8 cellular contexts compared by ENCODE assay signal in the genomic region with DNA sequence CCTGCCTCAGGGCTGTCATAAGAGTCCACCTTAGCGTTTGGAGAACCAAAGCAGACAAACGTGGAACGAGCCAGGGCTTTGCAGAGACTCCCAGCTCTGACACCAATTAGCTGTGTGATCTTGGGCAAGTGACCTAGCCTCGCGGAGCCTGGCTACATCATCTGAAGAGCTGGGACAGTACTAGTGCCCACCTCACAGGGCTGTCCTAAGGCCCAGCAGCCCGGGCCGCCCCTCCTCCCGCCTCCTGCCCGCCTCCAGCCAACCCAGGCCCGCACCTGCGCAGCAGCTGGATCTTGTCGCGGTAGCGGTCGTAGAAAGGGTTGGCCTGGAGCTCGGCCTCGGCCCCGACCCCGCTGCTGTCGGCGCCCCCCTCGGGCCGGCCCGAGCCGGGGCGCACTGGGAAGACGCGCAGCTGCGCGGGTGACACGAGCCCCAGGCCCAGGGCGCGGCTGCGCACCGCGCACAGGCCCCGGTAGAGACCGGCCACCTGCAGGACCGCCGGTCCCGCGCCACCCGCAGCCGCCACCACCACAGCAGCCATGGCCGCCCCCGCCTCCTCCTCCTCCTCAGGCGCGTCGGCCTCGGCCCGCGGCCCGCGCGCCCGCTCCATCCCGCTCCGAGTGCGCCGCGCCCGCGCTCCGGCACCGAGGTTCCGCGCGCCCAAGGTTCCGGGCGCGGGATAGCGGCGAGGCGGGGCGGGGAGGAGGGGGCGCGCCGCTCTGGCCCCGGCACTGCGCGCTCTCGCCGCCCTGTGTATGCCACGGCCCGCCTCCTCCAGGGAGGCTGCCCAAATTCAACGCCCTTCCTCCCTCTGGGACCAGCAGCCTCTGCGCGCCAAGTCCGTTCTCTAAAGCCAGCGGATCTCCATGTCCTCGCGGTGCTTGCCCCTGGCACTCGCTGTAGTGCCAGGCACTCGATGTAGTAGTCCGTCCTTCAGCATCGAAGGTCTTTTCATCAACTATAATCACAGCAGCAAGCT. TPM values are rescaled to one million over a fixed set of nuclear protein-coding genes. Genes with fewer than 3 reads are reported as not detected.
DNase-seq lines count a peak whose midpoint lies in the region; ATAC-seq and TF ChIP-seq lines count a peak whose summit lies in the region.

A gene with protein sequence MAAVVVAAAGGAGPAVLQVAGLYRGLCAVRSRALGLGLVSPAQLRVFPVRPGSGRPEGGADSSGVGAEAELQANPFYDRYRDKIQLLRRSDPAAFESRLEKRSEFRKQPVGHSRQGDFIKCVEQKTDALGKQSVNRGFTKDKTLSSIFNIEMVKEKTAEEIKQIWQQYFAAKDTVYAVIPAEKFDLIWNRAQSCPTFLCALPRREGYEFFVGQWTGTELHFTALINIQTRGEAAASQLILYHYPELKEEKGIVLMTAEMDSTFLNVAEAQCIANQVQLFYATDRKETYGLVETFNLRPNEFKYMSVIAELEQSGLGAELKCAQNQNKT (minus strand): TSS at position 583 of the 979 bp plus-strand sequence. CDS start 42 bp downstream, at position 541.

- intact Hi-C loops in head of caudate nucleus (cut with DNase I) (loop anchor here (10.0 kb wide), 2 partner anchors 53 to 57 kb away; a partner anchor contains a TSS), thyroid gland (cut with DNase I) (no loop called here)

- peak within 1 kb of the TSS; percentile 85 for H3K27ac Mint-ChIP-seq in activated naive CD4-positive, alpha-beta T cell treated with anti-CD3 and anti-CD28 coated beads, Interleukin-2, amount 50 U/mL, for 24 hours
- H3K27ac Mint-ChIP-seq in osteocyte (ENCODE audit: unreplicated experiment) = peak within 1 kb of the TSS; percentile 55

- H3K9me3 Mint-ChIP-seq in activated naive CD4-positive, alpha-beta T cell treated with anti-CD3 and anti-CD28 coated beads, Interleukin-2, amount 50 U/mL, for 24 hours = no peaks in the 10 kb centered on the region
- H3K9me3 Mint-ChIP-seq in osteocyte (ENCODE audit: unreplicated experiment) = no peaks in the 10 kb centered on the region

- no peaks in the 10 kb centered on the region for H3K27me3 Mint-ChIP-seq in activated naive CD4-positive, alpha-beta T cell treated with anti-CD3 and anti-CD28 coated beads, Interleukin-2, amount 50 U/mL, for 24 hours
- H3K27me3 Mint-ChIP-seq in osteocyte (ENCODE audit: unreplicated experiment) = no peaks in the 10 kb centered on the region

- H3K9me3 ChIP-seq in thyroid gland = no peaks in the 10 kb centered on the region

- 3 to 7% methylated on average over 16 to 18 of the region's 96 CpGs for WGBS in thyroid gland, 2 donors

- DNase-seq in DMS79 treated with DMSO at 0.1 percent for 48 hours (lab: John Stamatoyannopoulos, UW) = peak; percentile 63
- peak; percentile 36 to 42 for DNase-seq in Kasumi-1 (lab: John Stamatoyannopoulos, UW)
- DNase-seq in head of caudate nucleus = peak; percentile 36 to 87 (median 76)
- DNase-seq in osteocyte (ENCODE audit: extremely low spot score, unreplicated experiment) = peak; percentile 89
- DNase-seq in thyroid gland = peak; percentile 67 to 68

- H3K36me3 ChIP-seq in thyroid gland = peaks cover 0 to 12% of the 10 kb centered on the region in 2 donors

- H3K4me1 Mint-ChIP-seq in activated naive CD4-positive, alpha-beta T cell treated with anti-CD3 and anti-CD28 coated beads, Interleukin-2, amount 50 U/mL, for 24 hours = peaks cover 23% of the 10 kb centered on the region
- H3K4me1 Mint-ChIP-seq in osteocyte (ENCODE audit: unreplicated experiment) = peaks cover 12% of the 10 kb centered on the region

- peak in 1 of 2 donors; percentile 50 for TF ChIP-seq POLR2A in thyroid gland (IDR thresholded peaks at IDR 0.05)

- no peaks in the 10 kb centered on the region for H3K27me3 ChIP-seq in thyroid gland

- peak within 1 kb of the TSS; percentile 68 to 95 (median 88) for H3K4me3 ChIP-seq in thyroid gland (replicated peaks in 1 of 3)

- peaks cover 12 to 20% of the 10 kb centered on the region in 2 donors for H3K4me1 ChIP-seq in thyroid gland

- peak within 1 kb of the TSS; percentile 88 for H3K4me3 Mint-ChIP-seq in activated naive CD4-positive, alpha-beta T cell treated with anti-CD3 and anti-CD28 coated beads, Interleukin-2, amount 50 U/mL, for 24 hours
- H3K4me3 Mint-ChIP-seq in osteocyte (ENCODE audit: unreplicated experiment) = peak within 1 kb of the TSS; percentile 78

- ATAC-seq in GM21737 (IDR thresholded peaks at IDR 0.05; ENCODE audit: unreplicated experiment) = peak; percentile 81
- ATAC-seq in SK-N-SH treated with all-trans-retinoic acid at 6 μM for 48 hours = peak; percentile 83

- TF ChIP-seq CTCF in osteocyte (IDR thresholded peaks at IDR 0.05) (no peak), thyroid gland (IDR thresholded peaks at IDR 0.05) (no peak)

- peak within 1 kb of the TSS; percentile 22 to 78 (median 37) for H3K27ac ChIP-seq in thyroid gland

- peaks cover 9% of the 10 kb centered on the region for H3K36me3 Mint-ChIP-seq in activated naive CD4-positive, alpha-beta T cell treated with anti-CD3 and anti-CD28 coated beads, Interleukin-2, amount 50 U/mL, for 24 hours
- peaks cover 11% of the 10 kb centered on the region for H3K36me3 Mint-ChIP-seq in osteocyte (ENCODE audit: unreplicated experiment)

TF ChIP-seq in SK-N-SH treated with all-trans-retinoic acid at 6 μM for 48 hours, 23 proteins besides CTCF, POLR2A, EP300 and RAD21:
- TF ChIP-seq ZNF8 (CRISPR knock-in tag; IDR thresholded peaks at IDR 0.05) = peak; percentile 79
- TF ChIP-seq, protein P1, sequence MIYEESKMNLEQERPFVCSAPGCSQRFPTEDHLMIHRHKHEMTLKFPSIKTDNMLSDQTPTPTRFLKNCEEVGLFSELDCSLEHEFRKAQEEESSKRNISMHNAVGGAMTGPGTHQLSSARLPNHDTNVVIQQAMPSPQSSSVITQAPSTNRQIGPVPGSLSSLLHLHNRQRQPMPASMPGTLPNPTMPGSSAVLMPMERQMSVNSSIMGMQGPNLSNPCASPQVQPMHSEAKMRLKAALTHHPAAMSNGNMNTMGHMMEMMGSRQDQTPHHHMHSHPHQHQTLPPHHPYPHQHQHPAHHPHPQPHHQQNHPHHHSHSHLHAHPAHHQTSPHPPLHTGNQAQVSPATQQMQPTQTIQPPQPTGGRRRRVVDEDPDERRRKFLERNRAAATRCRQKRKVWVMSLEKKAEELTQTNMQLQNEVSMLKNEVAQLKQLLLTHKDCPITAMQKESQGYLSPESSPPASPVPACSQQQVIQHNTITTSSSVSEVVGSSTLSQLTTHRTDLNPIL (CRISPR knock-in tag; IDR thresholded peaks at IDR 0.05; ENCODE audit: low read depth) = no peak
- TF ChIP-seq, protein P2, sequence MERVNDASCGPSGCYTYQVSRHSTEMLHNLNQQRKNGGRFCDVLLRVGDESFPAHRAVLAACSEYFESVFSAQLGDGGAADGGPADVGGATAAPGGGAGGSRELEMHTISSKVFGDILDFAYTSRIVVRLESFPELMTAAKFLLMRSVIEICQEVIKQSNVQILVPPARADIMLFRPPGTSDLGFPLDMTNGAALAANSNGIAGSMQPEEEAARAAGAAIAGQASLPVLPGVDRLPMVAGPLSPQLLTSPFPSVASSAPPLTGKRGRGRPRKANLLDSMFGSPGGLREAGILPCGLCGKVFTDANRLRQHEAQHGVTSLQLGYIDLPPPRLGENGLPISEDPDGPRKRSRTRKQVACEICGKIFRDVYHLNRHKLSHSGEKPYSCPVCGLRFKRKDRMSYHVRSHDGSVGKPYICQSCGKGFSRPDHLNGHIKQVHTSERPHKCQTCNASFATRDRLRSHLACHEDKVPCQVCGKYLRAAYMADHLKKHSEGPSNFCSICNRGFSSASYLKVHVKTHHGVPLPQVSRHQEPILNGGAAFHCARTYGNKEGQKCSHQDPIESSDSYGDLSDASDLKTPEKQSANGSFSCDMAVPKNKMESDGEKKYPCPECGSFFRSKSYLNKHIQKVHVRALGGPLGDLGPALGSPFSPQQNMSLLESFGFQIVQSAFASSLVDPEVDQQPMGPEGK (CRISPR knock-in tag; IDR thresholded peaks at IDR 0.05; ENCODE audit: borderline replicate concordance) = no peak
- TF ChIP-seq, protein P3, sequence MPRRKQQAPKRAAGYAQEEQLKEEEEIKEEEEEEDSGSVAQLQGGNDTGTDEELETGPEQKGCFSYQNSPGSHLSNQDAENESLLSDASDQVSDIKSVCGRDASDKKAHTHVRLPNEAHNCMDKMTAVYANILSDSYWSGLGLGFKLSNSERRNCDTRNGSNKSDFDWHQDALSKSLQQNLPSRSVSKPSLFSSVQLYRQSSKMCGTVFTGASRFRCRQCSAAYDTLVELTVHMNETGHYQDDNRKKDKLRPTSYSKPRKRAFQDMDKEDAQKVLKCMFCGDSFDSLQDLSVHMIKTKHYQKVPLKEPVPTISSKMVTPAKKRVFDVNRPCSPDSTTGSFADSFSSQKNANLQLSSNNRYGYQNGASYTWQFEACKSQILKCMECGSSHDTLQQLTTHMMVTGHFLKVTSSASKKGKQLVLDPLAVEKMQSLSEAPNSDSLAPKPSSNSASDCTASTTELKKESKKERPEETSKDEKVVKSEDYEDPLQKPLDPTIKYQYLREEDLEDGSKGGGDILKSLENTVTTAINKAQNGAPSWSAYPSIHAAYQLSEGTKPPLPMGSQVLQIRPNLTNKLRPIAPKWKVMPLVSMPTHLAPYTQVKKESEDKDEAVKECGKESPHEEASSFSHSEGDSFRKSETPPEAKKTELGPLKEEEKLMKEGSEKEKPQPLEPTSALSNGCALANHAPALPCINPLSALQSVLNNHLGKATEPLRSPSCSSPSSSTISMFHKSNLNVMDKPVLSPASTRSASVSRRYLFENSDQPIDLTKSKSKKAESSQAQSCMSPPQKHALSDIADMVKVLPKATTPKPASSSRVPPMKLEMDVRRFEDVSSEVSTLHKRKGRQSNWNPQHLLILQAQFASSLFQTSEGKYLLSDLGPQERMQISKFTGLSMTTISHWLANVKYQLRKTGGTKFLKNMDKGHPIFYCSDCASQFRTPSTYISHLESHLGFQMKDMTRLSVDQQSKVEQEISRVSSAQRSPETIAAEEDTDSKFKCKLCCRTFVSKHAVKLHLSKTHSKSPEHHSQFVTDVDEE (CRISPR knock-in tag; IDR thresholded peaks at IDR 0.05) = peak; percentile 58; the same call in 1 of the 2 replicates
- TF ChIP-seq ZNF70 (CRISPR knock-in tag; IDR thresholded peaks at IDR 0.05) = no peak
- peak; percentile 95 for TF ChIP-seq ZFP3 (CRISPR knock-in tag; IDR thresholded peaks at IDR 0.05)
- TF ChIP-seq GLIS3 (CRISPR knock-in tag; IDR thresholded peaks at IDR 0.05) = no peak
- TF ChIP-seq CSDC2 (CRISPR knock-in tag; IDR thresholded peaks at IDR 0.05) = peak; percentile 38; the same call in 1 of the 2 replicates
- 0 out of 2 replicates have a peak, but pooled peaks have one; percentile 12 for TF ChIP-seq ZC3H10 (CRISPR knock-in tag; IDR thresholded peaks at IDR 0.05)

RNA-seq across cellular contexts. Expression of the gene that starts here (rescaled TPM):
- total RNA-seq in osteocyte = 34.2 and 35.7 TPM in 2 replicates
- 10 to 100 TPM; 48.0 to 85.6 (median 56.3) TPM for total RNA-seq in thyroid gland

Comparison
In these comparisons a context has a peak if more than half of its experiments do, and no peak if none do; other contexts are left out.
1. Peak in every context shown above with its lines: DNase-seq, ATAC-seq, H3K4me3 ChIP-seq and H3K27ac ChIP-seq.
2. DNase-seq: peak in every context shown above with its lines; median percentile 89 in osteocyte; 76 in head of caudate nucleus; 68 in thyroid gland; 63 in DMS79 treated with DMSO at 0.1 percent for 48 hours; 39 in Kasumi-1.